ENCODE assay signal across 10 cellular contexts in genomic region chr4:105624530-105624929, GRCh38.
A peak's percentile ranks its signal among the peaks of the same experiment; 100 is the strongest.
DNase-seq lines count a peak whose midpoint lies in the region; ATAC-seq and TF ChIP-seq lines count a peak whose summit lies in the region.
"Had no signal": no experiment of that assay in that cellular context is flagged by ENCODE, and none has a peak within 500 bp of the region (broad histone marks: within the 10 kb centered on the region; RNA-seq: fewer than 3 reads in every experiment).

No MANE protein-coding gene starts in this region.

- TF ChIP-seq CTCF in RWPE1 (conservative IDR thresholded peaks at IDR 0.05; ENCODE audit: low read depth) = no peak

- ATAC-seq in GM21717 (IDR thresholded peaks at IDR 0.05; ENCODE audit: unreplicated experiment) (peak; percentile 67), left cardiac atrium (peak; percentile 54 to 64)

- POLR2A ChIA-PET in RWPE1 (lab: Yijun Ruan, JAX; ENCODE audit: low non-redundant PET) = no interaction called here

- intact Hi-C loops in left cardiac atrium (cut with DNase I) = no loop called here

- DNase-seq in EH (ENCODE audit: low read depth) = peak; percentile 21
- DNase-seq in NCI-H226 = peak; percentile 90
- peak; percentile 43 for DNase-seq in left cardiac atrium
- DNase-seq in stimulated activated CD4-positive, alpha-beta T cell treated with anti-CD3 and anti-CD28 coated beads, Interleukin-12 subunit alpha, Interleukin-12 subunit beta, amount 100 ng/mL, for 4 hours = no peak
- no peak for DNase-seq in 8988T
- no peak for DNase-seq in NCI-H1092 treated with DMSO at 0.1 percent for 48 hours (lab: John Stamatoyannopoulos, UW)
- DNase-seq in RWPE1 (ENCODE audit: low spot score) = no peak
- DNase-seq: DND-41, KBM-7 had no signal

- no peak overlapping the region for H3K27ac ChIP-seq in RWPE1

- CTCF ChIA-PET in RWPE1 (lab: Yijun Ruan, JAX) = no interaction called here

Comparison
In these comparisons a context has a peak if more than half of its experiments do, and no peak if none do; other contexts are left out.
1. DNase-seq: peak in EH (single experiment), NCI-H226 (single experiment) and left cardiac atrium (single experiment); none in stimulated activated CD4-positive, alpha-beta T cell treated with anti-CD3 and anti-CD28 coated beads, Interleukin-12 subunit alpha, Interleukin-12 subunit beta, amount 100 ng/mL, for 4 hours (single experiment), 8988T (single experiment), NCI-H1092 treated with DMSO at 0.1 percent for 48 hours (single experiment) and RWPE1 (single experiment).